Comparison of ENCODE assay signal across 7 cellular contexts in the genomic region with DNA sequence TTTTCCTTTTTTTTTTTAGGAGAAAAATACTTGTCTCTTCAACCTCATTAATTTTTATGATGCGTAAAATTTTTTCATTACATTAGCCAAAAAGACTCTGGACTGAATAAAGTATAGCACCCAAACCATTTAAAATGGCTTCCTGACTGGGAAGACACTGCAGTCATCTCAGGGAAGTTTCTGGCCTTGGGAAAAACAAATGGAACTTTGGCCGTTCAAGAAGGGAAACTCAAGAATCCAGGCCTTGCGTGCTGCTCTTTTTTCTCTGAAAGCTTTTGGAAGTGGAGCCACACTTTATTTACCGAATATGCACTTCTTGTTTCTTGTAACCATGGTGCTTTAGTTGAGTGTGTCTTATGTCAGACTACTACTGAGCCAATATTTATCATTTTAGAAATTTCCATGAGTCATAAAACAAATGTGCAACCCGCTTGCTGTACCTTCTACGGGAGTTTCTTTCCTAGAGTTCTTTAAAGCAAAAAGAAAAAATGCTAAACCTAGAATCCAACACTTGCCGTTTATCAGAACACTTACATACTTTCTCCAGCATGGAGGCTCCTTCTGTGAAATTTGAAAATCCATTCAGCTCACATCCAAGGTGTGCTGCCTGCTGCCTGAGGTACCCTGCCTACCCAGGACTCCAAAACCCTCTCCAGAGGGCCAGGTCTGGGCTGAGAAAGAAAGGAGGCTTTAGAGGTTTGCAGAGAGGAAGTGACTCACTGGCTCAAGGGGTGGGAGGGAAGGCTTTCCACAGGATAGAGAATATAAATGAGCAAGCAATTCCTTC. TPM values are rescaled to one million over a fixed set of nuclear protein-coding genes. Genes with fewer than 3 reads are reported as not detected.
DNase-seq lines count a peak whose midpoint lies in the region; ATAC-seq and TF ChIP-seq lines count a peak whose summit lies in the region.

No MANE protein-coding gene starts in this region.

- TF ChIP-seq CTCF in ascending aorta (IDR thresholded peaks at IDR 0.05), result no peak

- peak overlapping the region in 1 of 2 donors; percentile 9 for H3K27ac Mint-ChIP-seq in stimulated activated naive CD8-positive, alpha-beta T cell treated with anti-CD3 and anti-CD28 coated beads, Interleukin-15, amount 100 ng/mL, for 72 hours

- ATAC-seq in stimulated activated naive CD8-positive, alpha-beta T cell treated with anti-CD3 and anti-CD28 coated beads, Interleukin-15, amount 100 ng/mL, for 72 hours, result peak; percentile 70
- ATAC-seq in HG02798 (IDR thresholded peaks at IDR 0.05; ENCODE audit: poor library complexity, unreplicated experiment), result no peak

- H3K36me3 ChIP-seq in ascending aorta, result no peaks in the 10 kb centered on the region
- H3K36me3 ChIP-seq in effector memory CD4-positive, alpha-beta T cell (ENCODE audit: control insufficient read depth, insufficient read depth, low read length), result no peaks in the 10 kb centered on the region

- intact Hi-C loops in ascending aorta (cut with DNase I), result loop anchor here (1.0 kb wide), 2 partner anchors 11 to 15 kb away; no protein-coding TSS in a partner anchor

- no peaks in the 10 kb centered on the region for H3K27me3 ChIP-seq in ascending aorta
- no peaks in the 10 kb centered on the region for H3K27me3 ChIP-seq in effector memory CD4-positive, alpha-beta T cell (replicated peaks; ENCODE audit: control insufficient read depth, insufficient read depth, low read length, poor library complexity, severe bottlenecking)

- peak overlapping the region; percentile 98 to 100 for H3K27ac ChIP-seq in ascending aorta
- H3K27ac ChIP-seq in effector memory CD4-positive, alpha-beta T cell (ENCODE audit: insufficient read depth, low read length, poor library complexity, severe bottlenecking), result no peak overlapping the region

- peaks cover 31% of the 10 kb centered on the region for H3K4me1 Mint-ChIP-seq in stimulated activated naive CD8-positive, alpha-beta T cell treated with anti-CD3 and anti-CD28 coated beads, Interleukin-15, amount 100 ng/mL, for 72 hours

- no peaks in the 10 kb centered on the region for H3K27me3 Mint-ChIP-seq in stimulated activated naive CD8-positive, alpha-beta T cell treated with anti-CD3 and anti-CD28 coated beads, Interleukin-15, amount 100 ng/mL, for 72 hours

- peak overlapping the region in 1 of 2 donors; percentile 52 for H3K4me3 Mint-ChIP-seq in stimulated activated naive CD8-positive, alpha-beta T cell treated with anti-CD3 and anti-CD28 coated beads, Interleukin-15, amount 100 ng/mL, for 72 hours

- H3K4me1 ChIP-seq in ascending aorta, result peaks cover 24 to 64% of the 10 kb centered on the region in 2 donors
- no peaks in the 10 kb centered on the region for H3K4me1 ChIP-seq in effector memory CD4-positive, alpha-beta T cell (ENCODE audit: control insufficient read depth, insufficient read depth, low read length, poor library complexity, severe bottlenecking)

- H3K4me3 ChIP-seq in ascending aorta, result peak overlapping the region; percentile 8 to 43
- H3K4me3 ChIP-seq in effector memory CD4-positive, alpha-beta T cell (ENCODE audit: insufficient read depth, low read depth, low read length, poor library complexity, severe bottlenecking), result no peak overlapping the region

- no peaks in the 10 kb centered on the region for H3K9me3 ChIP-seq in ascending aorta
- H3K9me3 ChIP-seq in effector memory CD4-positive, alpha-beta T cell (ENCODE audit: control insufficient read depth, low read length), result no peaks in the 10 kb centered on the region

- no peaks in the 10 kb centered on the region for H3K9me3 Mint-ChIP-seq in stimulated activated naive CD8-positive, alpha-beta T cell treated with anti-CD3 and anti-CD28 coated beads, Interleukin-15, amount 100 ng/mL, for 72 hours

- peak; percentile 85 for DNase-seq in GM04504 (ENCODE audit: low read depth)
- DNase-seq in NCI-H460 (ENCODE audit: extremely low read depth, low read depth), result peak; percentile 71
- DNase-seq in ascending aorta (ENCODE audit: low spot score in 2 of 2), result peak; percentile 53 to 92
- DNase-seq in iris pigment epithelial cell (ENCODE audit: low read depth), result peak; percentile 92
- no peak for DNase-seq in stimulated activated naive CD8-positive, alpha-beta T cell treated with anti-CD3 and anti-CD28 coated beads, Interleukin-15, amount 100 ng/mL, for 72 hours
- DNase-seq in effector memory CD4-positive, alpha-beta T cell, result no peak

RNA-seq across cellular contexts. Expression of gene DSTN, which starts 11.5 kb away (rescaled TPM):
- total RNA-seq in NCI-H460 (2014; rRNA removed; shearing (Covaris generic)), result 187 and 232 TPM in 2 replicates
- 172 and 192 TPM in 2 replicates for polyA plus RNA-seq in NCI-H460 (2014; cell fraction: nucleus; rRNA removed)
- total RNA-seq in ascending aorta, result 452 TPM

RNA-seq across cellular contexts. Expression of gene BFSP1, which starts 27.2 kb away (rescaled TPM):
- total RNA-seq in NCI-H460 (2014; rRNA removed; shearing (Covaris generic)), result 3.9 and 4.1 TPM in 2 replicates
- polyA plus RNA-seq in NCI-H460 (2014; cell fraction: nucleus; rRNA removed), result 4.0 and 10.7 TPM in 2 replicates
- not detected for total RNA-seq in ascending aorta

Comparison
In these comparisons a context has a peak if more than half of its experiments do, and no peak if none do; other contexts are left out.
1. DNase-seq: peak in GM04504 (single experiment), NCI-H460 (single experiment), ascending aorta (2 of 2) and iris pigment epithelial cell (single experiment); none in stimulated activated naive CD8-positive, alpha-beta T cell treated with anti-CD3 and anti-CD28 coated beads, Interleukin-15, amount 100 ng/mL, for 72 hours (0 of 2) and effector memory CD4-positive, alpha-beta T cell (0 of 3).